In the genomic region with DNA sequence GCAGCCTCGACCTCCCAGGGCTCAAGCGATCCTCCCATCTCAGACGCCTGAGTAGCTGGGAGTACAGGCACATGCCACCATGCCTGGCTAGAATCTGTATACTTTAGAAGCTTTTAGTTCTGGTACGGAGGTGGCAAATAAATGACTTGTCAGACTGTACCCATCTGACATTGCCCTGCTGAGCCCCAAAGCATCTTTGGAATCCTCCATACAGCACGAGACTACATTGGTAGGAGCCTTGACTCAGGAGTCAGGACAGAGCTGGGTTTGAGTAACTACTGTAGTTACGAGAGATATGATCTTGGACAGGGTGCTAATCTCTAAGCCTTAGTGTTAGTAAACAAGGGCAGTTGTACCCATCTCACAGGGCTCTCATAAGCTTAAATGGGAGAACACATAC, we compare ENCODE assay signal across 9 cellular contexts.
"Had no signal": no experiment of that assay in that cellular context is flagged by ENCODE, and none has a peak within 500 bp of the region (broad histone marks: within the 10 kb centered on the region; RNA-seq: fewer than 3 reads in every experiment).

No MANE protein-coding gene starts in this region.

- H3K4me3 ChIP-seq: GM23248, GM23338, HAP-1 had no signal

- H3K9me3 ChIP-seq: HAP-1 had no signal

- H3K4me2 ChIP-seq: GM23338 had no signal

- H2AFZ ChIP-seq: GM23248, GM23338 had no signal

- DNase-seq: GM23248, GOT3, H7, H9, HCEC 1CT, HFFc6 had no signal

- H3K9ac ChIP-seq: GM23248 had no signal

- H3K36me3 ChIP-seq: HAP-1 had no signal

- H3K27ac ChIP-seq: GM23248 had no signal

- ATAC-seq: GM23338, HCT116 had no signal
